ENCODE assay signal across 29 cellular contexts in genomic region chr6:31966997-31967925, GRCh38. TPM values are rescaled to one million over a fixed set of nuclear protein-coding genes. Genes with fewer than 3 reads are reported as not detected.
A peak's percentile ranks its signal among the peaks of the same experiment; 100 is the strongest.
DNase-seq lines count a peak whose midpoint lies in the region; ATAC-seq and TF ChIP-seq lines count a peak whose summit lies in the region.
"Had no signal": no experiment of that assay in that cellular context is flagged by ENCODE, and none has a peak within 500 bp of the region (broad histone marks: within the 10 kb centered on the region; RNA-seq: fewer than 3 reads in every experiment).

No MANE protein-coding gene starts in this region.

- WGBS in spleen, 5 donors, result 85 to 93% (median 90%) methylated on average over 10 of the region's 10 CpGs

- H3K4me3 ChIP-seq in spleen, result no peak overlapping the region
- H3K4me3 ChIP-seq: A549, esophagus muscularis mucosa, left ventricle myocardium inferior, Peyer's patch, prostate gland, SJSA1, upper lobe of right lung had no signal

- peaks cover 6 to 87% (median 82%) of the 10 kb centered on the region in 6 donors for H3K36me3 ChIP-seq in spleen

- H3K27ac Mint-ChIP-seq in IgD-negative memory B cell (peak overlapping the region in 2 of 3 donors; percentile 48 to 84), glutamatergic neuron (ENCODE audit: unreplicated experiment) (no peak overlapping the region)
- H3K27ac Mint-ChIP-seq: activated CD8-positive, alpha-beta memory T cell treated with anti-CD3 and anti-CD28 coated beads, Interleukin-2, amount 10 ng/mL, durations not matched to agents 7 days and 5 days; activated T-helper 2 cell treated with anti-CD3 and anti-CD28 coated beads, Interferon-gamma antibody, Interleukin-2, Interleukin-4, amounts not matched to agents 10 μg/mL and 5 μg/mL and 100 μg/mL, durations not matched to agents 14 hours and 24 hours and 36 hours had no signal

- no peaks in the 10 kb centered on the region for H3K9me3 ChIP-seq in spleen
- H3K9me3 ChIP-seq: A549, esophagus muscularis mucosa, left ventricle myocardium inferior, Peyer's patch, prostate gland, SJSA1, upper lobe of right lung had no signal

- H3K4me1 Mint-ChIP-seq in IgD-negative memory B cell (peaks cover 0 to 9% (median 7%) of the 10 kb centered on the region in 3 donors), glutamatergic neuron (ENCODE audit: low read depth, unreplicated experiment) (no peaks in the 10 kb centered on the region)

- H3K4me3 Mint-ChIP-seq in IgD-negative memory B cell (peak overlapping the region in 1 of 4 donors; percentile 24), glutamatergic neuron (ENCODE audit: unreplicated experiment) (peak overlapping the region; percentile 15)
- H3K4me3 Mint-ChIP-seq: activated CD8-positive, alpha-beta memory T cell treated with anti-CD3 and anti-CD28 coated beads, Interleukin-2, amount 10 ng/mL, durations not matched to agents 7 days and 5 days had no signal

- DNase-seq in activated effector memory CD4-positive, alpha-beta T cell treated with anti-CD3 and anti-CD28 coated beads, Interleukin-2, amount 50 U/mL, for 16 hours, result peak; percentile 57
- no peak for DNase-seq in activated effector memory CD4-positive, alpha-beta T cell treated with Interleukin-2 at 50 U/mL for 16 hours
- DNase-seq in glutamatergic neuron (no peak), spleen (peak; percentile 28), NCI-H2227 (lab: John Stamatoyannopoulos, UW; ENCODE audit: unreplicated experiment) (no peak)
- DNase-seq: activated CD4-positive, alpha-beta T cell treated with anti-CD3 and anti-CD28 coated beads for 4 hours; activated CD8-positive, alpha-beta memory T cell treated with anti-CD3 and anti-CD28 coated beads, Interleukin-2, amount 10 ng/mL, durations not matched to agents 7 days and 5 days; COR-L47; cortex of kidney; DMS79; hypothalamus; Kasumi-1; left ventricle myocardium inferior; midbrain; NCI-H1694 treated with DMSO at 0.1 percent for 48 hours; NCI-H2171; NCI-H526; substantia nigra; upper lobe of right lung had no signal

- H3K36me3 Mint-ChIP-seq in IgD-negative memory B cell (peaks cover 9% of the 10 kb centered on the region), glutamatergic neuron (ENCODE audit: unreplicated experiment) (no peaks in the 10 kb centered on the region)

- TF ChIP-seq POLR2A in spleen (IDR thresholded peaks at IDR 0.05), result no peak

- peaks cover 8 to 33% (median 20%) of the 10 kb centered on the region in 6 donors for H3K4me1 ChIP-seq in spleen

- TF ChIP-seq CTCF in glutamatergic neuron (IDR thresholded peaks at IDR 0.05; ENCODE audit: partially characterized antibody, unreplicated experiment) (no peak), spleen (IDR thresholded peaks at IDR 0.05 in 8 of 11, conservative IDR thresholded peaks at IDR 0.05 in 3 of 11) (no peak)

- H3K9me3 Mint-ChIP-seq in IgD-negative memory B cell, result no peaks in the 10 kb centered on the region
- peaks cover 13% of the 10 kb centered on the region for H3K9me3 Mint-ChIP-seq in glutamatergic neuron (ENCODE audit: unreplicated experiment)
- H3K9me3 Mint-ChIP-seq: activated T-helper 2 cell treated with anti-CD3 and anti-CD28 coated beads, Interferon-gamma antibody, Interleukin-2, Interleukin-4, amounts not matched to agents 10 μg/mL and 5 μg/mL and 100 μg/mL, durations not matched to agents 14 hours and 24 hours and 36 hours had no signal

- no peaks in the 10 kb centered on the region for H3K27me3 ChIP-seq in spleen (replicated peaks in 1 of 7)
- H3K27me3 ChIP-seq: esophagus muscularis mucosa, Peyer's patch, SJSA1, upper lobe of right lung had no signal

- intact Hi-C loops in spleen (cut with DNase I; ENCODE audit: low total_unique reads), result no loop called here

- no peak overlapping the region for H3K27ac ChIP-seq in spleen
- H3K27ac ChIP-seq: A549, esophagus muscularis mucosa, left ventricle myocardium inferior, Peyer's patch, prostate gland, SJSA1, upper lobe of right lung had no signal

- peaks cover 2% of the 10 kb centered on the region for H3K27me3 Mint-ChIP-seq in IgD-negative memory B cell
- peaks cover 11% of the 10 kb centered on the region for H3K27me3 Mint-ChIP-seq in glutamatergic neuron (ENCODE audit: unreplicated experiment)
- H3K27me3 Mint-ChIP-seq: activated CD8-positive, alpha-beta memory T cell treated with anti-CD3 and anti-CD28 coated beads, Interleukin-2, amount 10 ng/mL, durations not matched to agents 7 days and 5 days had no signal

- ATAC-seq in GM18873 (IDR thresholded peaks at IDR 0.05; ENCODE audit: low FRiP score, unreplicated experiment) (no peak), HG02981 (IDR thresholded peaks at IDR 0.05; ENCODE audit: unreplicated experiment) (no peak)
- ATAC-seq: A549; activated CD8-positive, alpha-beta memory T cell treated with anti-CD3 and anti-CD28 coated beads, Interleukin-2, amount 10 ng/mL, durations not matched to agents 7 days and 5 days; upper lobe of right lung had no signal

RNA-seq across cellular contexts. Expression of gene DXO, which starts 4.7 kb away (rescaled TPM):
- polyA plus RNA-seq in IgD-negative memory B cell (16.2 TPM), spleen (10 to 100 TPM; 19.1 to 28.1 (median 26.3) TPM)
- total RNA-seq in glutamatergic neuron (ENCODE audit: unreplicated experiment) (23.8 TPM), spleen (10 to 100 TPM; 21.0 to 34.3 (median 26.2) TPM)

RNA-seq across cellular contexts. Expression of gene SKIC2, which starts 8.3 kb away (rescaled TPM):
- polyA plus RNA-seq in IgD-negative memory B cell (12.7 TPM), spleen (100 to 1,000 TPM in 2 of 3 donors, 10 to 100 TPM in 1; 61.8 to 107 (median 102) TPM)
- total RNA-seq in glutamatergic neuron (ENCODE audit: unreplicated experiment) (109 TPM), spleen (100 to 1,000 TPM in 1 of 7 donors, 10 to 100 TPM in 6; 52.1 to 102 (median 75.7) TPM)

RNA-seq across cellular contexts. Expression of gene NELFE, which starts 8.5 kb away (rescaled TPM):
- polyA plus RNA-seq in IgD-negative memory B cell (51.3 TPM), spleen (10 to 100 TPM; 35.0 to 47.1 (median 45.3) TPM)
- total RNA-seq in glutamatergic neuron (ENCODE audit: unreplicated experiment) (52.7 TPM), spleen (10 to 100 TPM; 37.4 to 50.7 (median 44.8) TPM)

RNA-seq across cellular contexts. Expression of gene C4A, which starts 14.6 kb away (rescaled TPM):
- polyA plus RNA-seq in IgD-negative memory B cell, result 0.23 TPM
- 9.3 TPM for total RNA-seq in glutamatergic neuron (ENCODE audit: unreplicated experiment)
- total RNA-seq in spleen, result 100 to 1,000 TPM; 101 to 332 (median 166) TPM
- polyA plus RNA-seq in spleen, result 10 to 100 TPM; 50.1 to 58.3 (median 53.5) TPM

RNA-seq across cellular contexts. Expression of gene CFB, which starts 21.4 kb away (rescaled TPM):
- polyA plus RNA-seq in IgD-negative memory B cell (not detected), spleen (10 to 100 TPM; 24.1 to 31.2 (median 24.3) TPM)
- total RNA-seq in glutamatergic neuron (ENCODE audit: unreplicated experiment) (not detected), spleen (10 to 100 TPM in 6 of 7 donors, 1 to 10 TPM in 1; 5.4 to 35.8 (median 20.1) TPM)
- total RNA-seq: H1 had no signal

Comparison
In these comparisons a context has a peak if more than half of its experiments do, and no peak if none do; other contexts are left out.
1. DNase-seq: peak in activated effector memory CD4-positive, alpha-beta T cell treated with anti-CD3 and anti-CD28 coated beads, Interleukin-2, amount 50 U/mL, for 16 hours (single experiment) and spleen (single experiment); none in activated effector memory CD4-positive, alpha-beta T cell treated with Interleukin-2 at 50 U/mL for 16 hours (single experiment), glutamatergic neuron (single experiment) and NCI-H2227 (single experiment).